Comparison of ENCODE assay signal across 1 cellular context in the genomic region with DNA sequence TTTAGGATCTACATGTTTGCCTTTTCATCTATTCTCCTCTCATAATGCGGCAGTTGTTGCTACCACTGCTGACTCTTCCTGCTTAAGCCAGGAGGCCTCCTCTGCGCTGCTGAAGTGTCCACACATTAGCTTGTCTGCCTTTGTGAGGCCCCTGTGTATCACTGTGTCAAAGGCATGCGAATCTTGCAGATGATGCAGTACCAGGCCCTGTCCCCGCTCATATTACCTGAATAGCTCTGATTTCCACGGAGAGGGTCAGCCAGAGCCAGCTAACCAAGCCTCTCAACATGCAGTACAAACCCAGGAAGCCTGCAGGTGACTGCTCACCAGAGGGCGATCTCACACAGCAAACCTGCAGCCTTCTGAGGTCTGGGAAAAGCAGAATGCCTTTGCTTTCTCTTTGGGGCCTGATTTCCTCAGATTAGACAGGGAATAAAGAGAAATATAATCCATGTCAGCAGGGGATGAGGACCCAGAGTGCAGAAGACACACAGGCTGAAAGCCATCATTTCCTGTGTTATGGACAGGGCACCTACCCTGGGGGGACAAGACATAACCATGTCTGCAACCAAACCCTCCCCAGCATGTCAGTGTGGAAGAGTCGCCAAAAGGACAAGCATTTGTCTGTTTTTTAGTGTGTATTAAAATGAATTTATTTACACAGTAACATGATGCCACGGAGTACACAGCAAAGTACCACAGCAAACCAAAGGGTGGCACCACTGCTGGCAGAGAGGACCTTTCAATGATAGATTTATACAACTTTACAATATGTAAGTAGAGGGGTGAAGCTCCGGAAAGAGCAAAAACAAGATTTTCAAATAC.
TF ChIP-seq lines count a peak whose summit lies in the region.

No MANE protein-coding gene starts in this region.

TF ChIP-seq in IMR-90, 13 proteins besides CTCF, POLR2A, EP300 and RAD21 (continued from another document):
- TF ChIP-seq MXI1 (IDR thresholded peaks at IDR 0.05; ENCODE audit: borderline replicate concordance, low read depth, low read length), result no peak
TF ChIP-seq in IMR-90: peak in this region for 1.
